In the genomic region with DNA sequence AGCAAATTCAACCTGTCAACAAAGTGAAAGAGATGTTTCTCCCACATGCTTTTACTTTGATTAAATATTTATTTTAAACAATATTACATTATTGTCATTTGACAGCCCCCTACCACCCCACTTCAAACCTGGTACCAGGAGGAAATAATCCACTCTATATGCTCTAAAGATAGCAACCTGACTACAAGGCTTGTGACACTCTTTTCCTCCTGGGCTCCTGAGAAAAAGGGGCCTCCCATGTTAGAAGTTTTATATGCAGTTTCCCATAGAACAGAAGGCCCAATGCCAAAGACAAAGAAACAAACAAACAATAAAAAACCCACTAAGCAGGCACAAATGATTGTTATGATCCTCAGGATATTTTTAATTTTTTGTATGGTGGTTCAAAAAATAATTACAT, we compare ENCODE assay signal across 15 cellular contexts.
DNase-seq lines count a peak whose midpoint lies in the region; ATAC-seq, FAIRE-seq and TF ChIP-seq lines count a peak whose summit lies in the region.
"Had no signal": no experiment of that assay in that cellular context is flagged by ENCODE, and none has a peak within 500 bp of the region (broad histone marks: within the 10 kb centered on the region; RNA-seq: fewer than 3 reads in every experiment).

No MANE protein-coding gene starts in this region.

- H3K4me3 ChIP-seq in GM23248 (no peak overlapping the region), astrocyte (ENCODE audit: insufficient read depth, low read depth, low read length) (no peak overlapping the region), hepatocyte (no peak overlapping the region), lower lobe of right lung (no peak overlapping the region)

- H3K4me2 ChIP-seq in GM23248 (ENCODE audit: unreplicated experiment): peak overlapping the region; percentile 4
- peak overlapping the region; percentile 70 for H3K4me2 ChIP-seq in astrocyte (ENCODE audit: low read length)
- no peak overlapping the region for H3K4me2 ChIP-seq in hepatocyte

- H3K79me2 ChIP-seq in GM23248 (ENCODE audit: insufficient read depth) (no peaks in the 10 kb centered on the region), astrocyte (ENCODE audit: insufficient read depth, low read length) (no peaks in the 10 kb centered on the region), hepatocyte (no peaks in the 10 kb centered on the region)

- H3K9me2 ChIP-seq in GM23248 (ENCODE audit: insufficient read depth) (no peaks in the 10 kb centered on the region), hepatocyte (replicated peaks; ENCODE audit: insufficient read depth) (no peaks in the 10 kb centered on the region)

- intact Hi-C loops in lower lobe of right lung (cut with DNase I): no loop called here

- no peaks in the 10 kb centered on the region for H4K20me1 ChIP-seq in GM23248 (ENCODE audit: insufficient read depth)
- no peaks in the 10 kb centered on the region for H4K20me1 ChIP-seq in astrocyte (ENCODE audit: insufficient read depth, low read length)
- H4K20me1 ChIP-seq in hepatocyte (ENCODE audit: insufficient read depth, poor library complexity, severe bottlenecking): no peaks in the 10 kb centered on the region

- no peaks in the 10 kb centered on the region for H3K9me3 ChIP-seq in GM23248 (ENCODE audit: low read depth)
- H3K9me3 ChIP-seq in astrocyte (ENCODE audit: insufficient read depth, low read depth, low read length): no peaks in the 10 kb centered on the region
- no peaks in the 10 kb centered on the region for H3K9me3 ChIP-seq in hepatocyte (ENCODE audit: low read depth)
- H3K9me3 ChIP-seq in lower lobe of right lung: no peaks in the 10 kb centered on the region
- H3K9me3 ChIP-seq: Caco-2 had no signal

- H3K9me3 Mint-ChIP-seq in astrocyte (ENCODE audit: unreplicated experiment) (peaks cover 3% of the 10 kb centered on the region), osteocyte (ENCODE audit: unreplicated experiment) (peaks cover 5% of the 10 kb centered on the region)

- H3F3A ChIP-seq in GM23248 (ENCODE audit: insufficient read depth): peaks cover 7% of the 10 kb centered on the region

- TF ChIP-seq CTCF in astrocyte (IDR thresholded peaks at IDR 0.05; ENCODE audit: insufficient read depth, low read depth, low read length) (no peak), hepatocyte (IDR thresholded peaks at IDR 0.05; ENCODE audit: poor library complexity) (no peak), osteocyte (IDR thresholded peaks at IDR 0.05) (no peak), lower lobe of right lung (IDR thresholded peaks at IDR 0.05) (no peak)

- in situ Hi-C loops in GM23248 (cut with MboI): no loop called here

- H3K9ac ChIP-seq in GM23248: no peak overlapping the region
- H3K9ac ChIP-seq in astrocyte (ENCODE audit: low read length): peak overlapping the region; percentile 44

- H3K27me3 Mint-ChIP-seq in astrocyte (ENCODE audit: low read depth, unreplicated experiment): no peaks in the 10 kb centered on the region
- H3K27me3 Mint-ChIP-seq in osteocyte (ENCODE audit: unreplicated experiment): peaks cover 6% of the 10 kb centered on the region

- H3K4me3 Mint-ChIP-seq in astrocyte (ENCODE audit: unreplicated experiment) (no peak overlapping the region), osteocyte (ENCODE audit: unreplicated experiment) (no peak overlapping the region)

- H2AFZ ChIP-seq in GM23248 (no peak overlapping the region), astrocyte (ENCODE audit: low read depth, low read length) (no peak overlapping the region), hepatocyte (no peak overlapping the region)

- DNase-seq in GM23248: peak; percentile 40
- no peak for DNase-seq in astrocyte (ENCODE audit: low read depth)
- no peak for DNase-seq in hepatocyte (ENCODE audit: low spot score)
- no peak for DNase-seq in osteocyte (ENCODE audit: extremely low spot score, unreplicated experiment)
- DNase-seq in dedifferentiated amniotic fluid mesenchymal stem cell (ENCODE audit: extremely low spot score): no peak
- DNase-seq in lower lobe of right lung: no peak
- DNase-seq: Caco-2, DMS153, H7, NCI-H1105 treated with DMSO at 0.1 percent for 48 hours, NCI-H187, NCI-H524 treated with DMSO at 0.1 percent for 48 hours, SHP77 treated with DMSO at 0.1 percent for 48 hours had no signal

- H3K4me1 Mint-ChIP-seq in astrocyte (ENCODE audit: low read depth, unreplicated experiment) (peaks cover 15% of the 10 kb centered on the region), osteocyte (ENCODE audit: unreplicated experiment) (peaks cover 23% of the 10 kb centered on the region)

- no peak for FAIRE-seq in astrocyte (lab: Jason Lieb, UNC)

- H3K4me1 ChIP-seq in GM23248 (ENCODE audit: insufficient read depth) (peaks cover 11% of the 10 kb centered on the region), astrocyte (ENCODE audit: insufficient read depth, low read length) (peaks cover 14% of the 10 kb centered on the region), hepatocyte (ENCODE audit: insufficient read depth) (peaks cover 10% of the 10 kb centered on the region), lower lobe of right lung (no peaks in the 10 kb centered on the region)

- H3K27me3 ChIP-seq in GM23248 (replicated peaks; ENCODE audit: insufficient read depth) (peaks cover 8% of the 10 kb centered on the region; the same call in 1 of the 2 replicates), astrocyte (ENCODE audit: insufficient read depth, low read length) (no peaks in the 10 kb centered on the region), hepatocyte (no peaks in the 10 kb centered on the region), lower lobe of right lung (ENCODE audit: low read depth) (no peaks in the 10 kb centered on the region)

- H3K27ac ChIP-seq in GM23248 (peak overlapping the region; percentile 32), astrocyte (ENCODE audit: low read depth, low read length) (peak overlapping the region; percentile 90), hepatocyte (peak overlapping the region; percentile 35), lower lobe of right lung (no peak overlapping the region)

- H3K36me3 Mint-ChIP-seq in astrocyte (ENCODE audit: low read depth, unreplicated experiment): no peaks in the 10 kb centered on the region
- no peaks in the 10 kb centered on the region for H3K36me3 Mint-ChIP-seq in osteocyte (ENCODE audit: unreplicated experiment)

- H3K36me3 ChIP-seq in GM23248 (ENCODE audit: low read depth) (no peaks in the 10 kb centered on the region), astrocyte (ENCODE audit: insufficient read depth, low read length) (no peaks in the 10 kb centered on the region), hepatocyte (replicated peaks; ENCODE audit: insufficient read depth, low read depth) (no peaks in the 10 kb centered on the region), lower lobe of right lung (no peaks in the 10 kb centered on the region)

- H3K27ac Mint-ChIP-seq in astrocyte (ENCODE audit: unreplicated experiment) (peak overlapping the region; percentile 87), osteocyte (ENCODE audit: unreplicated experiment) (peak overlapping the region; percentile 45)

- no peak for ATAC-seq in HG03469 (IDR thresholded peaks at IDR 0.05; ENCODE audit: unreplicated experiment)
- no peak for ATAC-seq in lower lobe of right lung
- no peak for ATAC-seq in HG02938 (IDR thresholded peaks at IDR 0.05; ENCODE audit: unreplicated experiment)
